10 cellular contexts compared by ENCODE assay signal in genomic region chr11:64298966-64299846, GRCh38. TPM values are rescaled to one million over a fixed set of nuclear protein-coding genes. Genes with fewer than 3 reads are reported as not detected.
DNase-seq lines count a peak whose midpoint lies in the region; ATAC-seq, FAIRE-seq and TF ChIP-seq lines count a peak whose summit lies in the region.
"Had no signal": no experiment of that assay in that cellular context is flagged by ENCODE, and none has a peak within 500 bp of the region (broad histone marks: within the 10 kb centered on the region; RNA-seq: fewer than 3 reads in every experiment).

No MANE protein-coding gene starts in this region.

- intact Hi-C loops in heart left ventricle (cut with DNase I), result loop anchor here in 2 of 10 donors (1.0 to 5.0 kb wide), 2 partner anchors 42 to 95 kb away; no protein-coding TSS in a partner anchor
- intact Hi-C loops in posterior vena cava (cut with DNase I), result loop anchor here in 1 of 2 donors (10.0 kb wide), 1 partner anchor 94 kb away; the partner anchor contains the start of gene FERMT3

- DNase-seq in CD4-positive, CD25-positive, alpha-beta regulatory T cell, result peak in 1 of 3 donors; percentile 22
- DNase-seq in T-cell (no peak), heart left ventricle (peak; percentile 53 to 83 (median 69)), posterior vena cava (ENCODE audit: low spot score) (peak; percentile 87), NAMALWA (ENCODE audit: low spot score) (no peak), HTR-8/SVneo (ENCODE audit: insufficient read length, low spot score) (no peak), germinal center (ENCODE audit: low spot score) (no peak)

- H3K4me3 Mint-ChIP-seq in CD4-positive, CD25-positive, alpha-beta regulatory T cell, result peak overlapping the region in 3 of 4 donors; percentile 70 to 75 (median 73)
- peak overlapping the region; percentile 44 to 78 (median 58) for H3K4me3 Mint-ChIP-seq in T-cell

- TF ChIP-seq CTCF in heart left ventricle (IDR thresholded peaks at IDR 0.05), result no peak

- no peaks in the 10 kb centered on the region for H3K36me3 ChIP-seq in CD4-positive, CD25-positive, alpha-beta regulatory T cell (ENCODE audit: control insufficient read depth, insufficient read depth, low read length)
- H3K36me3 ChIP-seq in heart left ventricle, result no peaks in the 10 kb centered on the region

- CTCF ChIA-PET in T-cell (lab: Charles Lee), result no interaction called here

- peaks cover 2 to 34% (median 15%) of the 10 kb centered on the region in 4 donors for H3K4me1 Mint-ChIP-seq in CD4-positive, CD25-positive, alpha-beta regulatory T cell
- peaks cover 28 to 37% (median 30%) of the 10 kb centered on the region in 3 donors for H3K4me1 Mint-ChIP-seq in T-cell

- ATAC-seq in CD4-positive, CD25-positive, alpha-beta regulatory T cell (ENCODE audit: low read depth in 2 of 2), result no peak
- no peak for ATAC-seq in T-cell (replicated peaks in 1 of 4)
- ATAC-seq in heart left ventricle, result peak in 3 of 4 donors; percentile 52 to 60 (median 54)
- no peak for ATAC-seq in GM19452 (IDR thresholded peaks at IDR 0.05; ENCODE audit: unreplicated experiment)

- WGBS in heart left ventricle, 4 donors, result 4 to 14% (median 5%) methylated on average over 15 to 60 of the region's 60 CpGs

- no peak for FAIRE-seq in HTR-8/SVneo (lab: Jason Lieb, UNC)

- no peak overlapping the region for H3K4me3 ChIP-seq in CD4-positive, CD25-positive, alpha-beta regulatory T cell (ENCODE audit: low read depth, low read length)
- peak overlapping the region; percentile 5 to 57 (median 44) for H3K4me3 ChIP-seq in heart left ventricle
- H3K4me3 ChIP-seq: SK-N-MC had no signal

- no peaks in the 10 kb centered on the region for H3K9me3 Mint-ChIP-seq in CD4-positive, CD25-positive, alpha-beta regulatory T cell
- no peaks in the 10 kb centered on the region for H3K9me3 Mint-ChIP-seq in T-cell

- POLR2A ChIA-PET in T-cell (lab: Charles Lee), result interaction anchor here in 1 of 2 donors (0.6 kb wide), 1 partner anchor 112 kb away, joined by 3 read pairs; no protein-coding TSS in a partner anchor

- peaks cover 23% of the 10 kb centered on the region for H3K27me3 ChIP-seq in CD4-positive, CD25-positive, alpha-beta regulatory T cell (ENCODE audit: control insufficient read depth, insufficient read depth, low read length)
- peaks cover 8 to 70% (median 48%) of the 10 kb centered on the region in 9 donors for H3K27me3 ChIP-seq in heart left ventricle

- no peak overlapping the region for H3K27ac ChIP-seq in CD4-positive, CD25-positive, alpha-beta regulatory T cell (ENCODE audit: insufficient read depth, low read length, poor library complexity, severe bottlenecking)
- H3K27ac ChIP-seq in heart left ventricle, result peak overlapping the region in 3 of 12 donors; percentile 39 to 63 (median 43)
- H3K27ac ChIP-seq: SK-N-MC had no signal

- TF ChIP-seq POLR2A in heart left ventricle (IDR thresholded peaks at IDR 0.05), result no peak

- H3K4me1 ChIP-seq in CD4-positive, CD25-positive, alpha-beta regulatory T cell (ENCODE audit: control insufficient read depth, insufficient read depth, low read length, poor library complexity, severe bottlenecking), result peaks cover 31% of the 10 kb centered on the region
- peaks cover 4 to 36% (median 26%) of the 10 kb centered on the region in 12 donors for H3K4me1 ChIP-seq in heart left ventricle

- H3K36me3 Mint-ChIP-seq in CD4-positive, CD25-positive, alpha-beta regulatory T cell, result no peaks in the 10 kb centered on the region
- H3K36me3 Mint-ChIP-seq in T-cell, result no peaks in the 10 kb centered on the region

- H3K27me3 Mint-ChIP-seq in CD4-positive, CD25-positive, alpha-beta regulatory T cell, result peaks cover 75% of the 10 kb centered on the region
- H3K27me3 Mint-ChIP-seq in T-cell, result peaks cover 44 to 70% of the 10 kb centered on the region in 2 donors

- no peak overlapping the region for H3K27ac Mint-ChIP-seq in CD4-positive, CD25-positive, alpha-beta regulatory T cell
- peak overlapping the region in 1 of 2 donors; percentile 23 for H3K27ac Mint-ChIP-seq in T-cell

- H3K9me3 ChIP-seq in CD4-positive, CD25-positive, alpha-beta regulatory T cell (ENCODE audit: control insufficient read depth in 2 of 2, low read length in 2 of 2), result no peaks in the 10 kb centered on the region
- no peaks in the 10 kb centered on the region for H3K9me3 ChIP-seq in heart left ventricle

RNA-seq across cellular contexts. Expression of gene CATSPERZ, which starts 1.0 kb away (rescaled TPM):
- not detected for total RNA-seq in CD4-positive, CD25-positive, alpha-beta regulatory T cell
- polyA plus RNA-seq in CD4-positive, CD25-positive, alpha-beta regulatory T cell, result not detected
- under 1 TPM in 1 of 5 donors, not detected in 4; 0.40 TPM for total RNA-seq in T-cell
- total RNA-seq in heart left ventricle, result not detected
- not detected for polyA plus RNA-seq in heart left ventricle
- total RNA-seq in posterior vena cava, result 1 to 10 TPM in 1 of 2 donors, not detected in 1; 1.4 TPM
- polyA plus RNA-seq: liver had no signal

RNA-seq across cellular contexts. Expression of gene ESRRA, which starts 6.1 kb away (rescaled TPM):
- 28.6 TPM for total RNA-seq in CD4-positive, CD25-positive, alpha-beta regulatory T cell
- polyA plus RNA-seq in CD4-positive, CD25-positive, alpha-beta regulatory T cell, result 1 to 10 TPM; 6.0 to 7.4 (median 6.4) TPM
- total RNA-seq in T-cell (10 to 100 TPM; 20.2 to 43.1 (median 39.7) TPM), heart left ventricle (100 to 1,000 TPM in 8 of 9 donors, 10 to 100 TPM in 1; 94.0 to 291 (median 145) TPM), posterior vena cava (10 to 100 TPM; 33.5 to 41.2 TPM)
- 100 to 1,000 TPM; 217 to 260 TPM for polyA plus RNA-seq in heart left ventricle

RNA-seq across cellular contexts. Expression of gene KCNK4, which starts 8.1 kb away (rescaled TPM):
- total RNA-seq in CD4-positive, CD25-positive, alpha-beta regulatory T cell, result not detected
- polyA plus RNA-seq in CD4-positive, CD25-positive, alpha-beta regulatory T cell, result not detected
- total RNA-seq in T-cell (under 1 TPM in 3 of 5 donors, not detected in 2; 0.22 to 0.35 (median 0.33) TPM), heart left ventricle (not detected), posterior vena cava (not detected)
- polyA plus RNA-seq in heart left ventricle, result not detected
- total RNA-seq: liver had no signal
- polyA plus RNA-seq: liver had no signal

RNA-seq across cellular contexts. Expression of gene GPR137, which starts 13.6 kb away (rescaled TPM):
- total RNA-seq in CD4-positive, CD25-positive, alpha-beta regulatory T cell, result 26.0 TPM
- 1 to 10 TPM; 4.1 to 8.1 (median 5.8) TPM for polyA plus RNA-seq in CD4-positive, CD25-positive, alpha-beta regulatory T cell
- total RNA-seq in T-cell (10 to 100 TPM; 31.0 to 39.8 (median 34.2) TPM), heart left ventricle (10 to 100 TPM; 24.3 to 48.3 (median 26.2) TPM), posterior vena cava (10 to 100 TPM; 23.2 to 27.5 TPM)
- polyA plus RNA-seq in heart left ventricle, result 10 to 100 TPM; 20.2 to 44.0 TPM

RNA-seq across cellular contexts. Expression of gene BAD, which starts 14.7 kb away (rescaled TPM):
- 25.7 TPM for total RNA-seq in CD4-positive, CD25-positive, alpha-beta regulatory T cell
- polyA plus RNA-seq in CD4-positive, CD25-positive, alpha-beta regulatory T cell, result 10 to 100 TPM; 39.9 to 50.4 (median 46.3) TPM
- 10 to 100 TPM; 17.5 to 37.7 (median 29.1) TPM for total RNA-seq in T-cell
- total RNA-seq in heart left ventricle, result 100 to 1,000 TPM in 2 of 9 donors, 10 to 100 TPM in 7; 41.5 to 123 (median 49.9) TPM
- polyA plus RNA-seq in heart left ventricle, result 10 to 100 TPM; 76.9 to 94.6 TPM
- total RNA-seq in posterior vena cava, result 10 to 100 TPM; 49.6 to 57.3 TPM

Comparison
In these comparisons a context has a peak if more than half of its experiments do, and no peak if none do; other contexts are left out.
1. ATAC-seq: peak in heart left ventricle (3 of 4); none in CD4-positive, CD25-positive, alpha-beta regulatory T cell (0 of 2), T-cell (0 of 4) and GM19452 (single experiment).
2. DNase-seq: peak in heart left ventricle (5 of 5) and posterior vena cava (single experiment); none in T-cell (0 of 34), NAMALWA (single experiment), HTR-8/SVneo (single experiment) and germinal center (single experiment).